1 cellular context compared by ENCODE assay signal in the genomic region with DNA sequence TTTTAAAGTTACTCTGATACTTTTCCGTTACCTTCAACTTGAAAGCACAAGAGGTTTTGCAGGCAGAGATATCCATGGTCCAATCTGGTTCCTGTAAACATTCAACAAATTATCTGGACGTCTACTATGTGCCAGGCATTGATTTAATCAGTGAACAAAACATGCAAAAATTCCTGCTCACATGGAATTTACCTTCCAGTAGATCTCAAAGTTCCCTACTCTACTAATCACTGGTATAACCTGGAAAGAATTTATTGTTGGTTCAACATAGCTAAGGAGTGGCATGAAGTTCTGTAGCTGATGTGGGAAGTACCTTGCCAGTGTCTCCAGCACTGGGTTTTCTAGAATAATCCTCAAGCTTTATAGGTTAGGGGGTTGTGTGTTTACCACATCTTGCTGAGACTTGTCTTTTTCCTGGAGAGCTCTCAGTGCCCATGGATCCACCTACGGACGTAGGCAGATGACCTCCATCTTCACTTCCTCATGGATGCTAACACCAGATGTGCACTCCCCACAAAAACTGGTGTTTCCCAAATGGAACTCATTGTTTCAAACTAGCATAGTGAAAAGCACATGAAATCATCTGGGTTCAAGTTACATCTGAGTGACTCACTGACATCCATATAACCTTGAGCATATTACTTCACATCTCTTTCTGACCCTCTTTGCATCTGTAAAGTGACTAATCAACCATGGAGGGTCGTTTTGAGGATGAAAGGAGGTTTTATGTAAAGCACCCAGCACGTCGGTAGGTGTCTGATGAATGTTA.
TF ChIP-seq lines count a peak whose summit lies in the region.

No MANE protein-coding gene starts in this region.

TF ChIP-seq in SK-N-SH, 30 proteins besides CTCF, POLR2A, EP300 and RAD21:
- TF ChIP-seq, protein P1, sequence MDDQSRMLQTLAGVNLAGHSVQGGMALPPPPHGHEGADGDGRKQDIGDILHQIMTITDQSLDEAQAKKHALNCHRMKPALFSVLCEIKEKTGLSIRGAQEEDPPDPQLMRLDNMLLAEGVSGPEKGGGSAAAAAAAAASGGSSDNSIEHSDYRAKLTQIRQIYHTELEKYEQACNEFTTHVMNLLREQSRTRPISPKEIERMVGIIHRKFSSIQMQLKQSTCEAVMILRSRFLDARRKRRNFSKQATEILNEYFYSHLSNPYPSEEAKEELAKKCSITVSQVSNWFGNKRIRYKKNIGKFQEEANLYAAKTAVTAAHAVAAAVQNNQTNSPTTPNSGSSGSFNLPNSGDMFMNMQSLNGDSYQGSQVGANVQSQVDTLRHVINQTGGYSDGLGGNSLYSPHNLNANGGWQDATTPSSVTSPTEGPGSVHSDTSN (IDR thresholded peaks at IDR 0.05), result peak; percentile 40; the same call in 1 of the 2 replicates
- TF ChIP-seq POLR2AphosphoS5 (IDR thresholded peaks at IDR 0.05; ENCODE audit: low read depth, low read length) (no peak), TCF12 (IDR thresholded peaks at IDR 0.05) (peak; percentile 72), JUND (IDR thresholded peaks at IDR 0.05) (peak; percentile 76), SMC3 (IDR thresholded peaks at IDR 0.05; ENCODE audit: low read depth, low read length) (no peak), FOSL2 (IDR thresholded peaks at IDR 0.05; ENCODE audit: borderline replicate concordance, low read depth) (peak; percentile 80)
